Comparison of ENCODE assay signal across 35 cellular contexts in the genomic region with DNA sequence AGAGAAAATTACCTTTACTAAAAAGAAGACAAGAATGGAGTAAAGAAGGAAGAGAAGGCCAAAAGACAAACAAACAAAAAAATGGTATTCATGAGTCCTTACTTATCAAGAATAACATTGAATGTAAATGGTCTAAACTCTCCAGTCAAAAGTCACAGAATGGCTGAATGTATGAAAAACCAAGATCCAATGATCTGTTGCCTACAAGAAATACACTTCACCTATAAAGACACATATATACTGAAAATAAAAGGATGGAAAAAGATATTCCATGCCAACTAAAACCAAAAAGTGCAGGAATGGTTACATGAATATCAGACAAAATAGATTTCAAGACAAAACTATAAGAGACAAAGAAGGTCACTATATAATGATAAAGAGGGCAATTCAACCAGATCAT.
"Had no signal": no experiment of that assay in that cellular context is flagged by ENCODE, and none has a peak within 500 bp of the region (broad histone marks: within the 10 kb centered on the region; RNA-seq: fewer than 3 reads in every experiment).

No MANE protein-coding gene starts in this region.

- H3K4me3 ChIP-seq: MG63 had no signal

- H3K36me3 ChIP-seq: MG63 had no signal

- H3K9me3 ChIP-seq: MG63 had no signal

- DNase-seq: Karpas-422, Kasumi-1, MG63, MM.1S, MV-4-11, NCI-H1048, NCI-H1092, NCI-H1092 treated with DMSO at 0.1 percent for 48 hours, NCI-H1105, NCI-H1105 treated with DMSO at 0.1 percent for 48 hours, NCI-H1417, NCI-H1417 treated with DMSO at 0.1 percent for 48 hours, NCI-H1436, NCI-H1436 treated with DMSO at 0.1 percent for 48 hours, NCI-H146, NCI-H1694, NCI-H1694 treated with DMSO at 0.1 percent for 48 hours, NCI-H187, NCI-H187 treated with DMSO at 0.1 percent for 48 hours, NCI-H1930, NCI-H2029, NCI-H2029 treated with DMSO at 0.1 percent for 48 hours, NCI-H2081, NCI-H2081 treated with DMSO at 0.1 percent for 48 hours, NCI-H2107, NCI-H2171, NCI-H2171 treated with DMSO at 0.1 percent for 48 hours, NCI-H2227 treated with DMSO at 0.1 percent for 48 hours, NCI-H226, NCI-H345, NCI-H446, NCI-H446 treated with DMSO at 0.1 percent for 48 hours, NCI-H510A, NCI-H510A treated with DMSO at 0.1 percent for 48 hours, NCI-H524 had no signal
